ENCODE assay signal across 8 cellular contexts in genomic region chr17:59914274-59914854, GRCh38. TPM values are rescaled to one million over a fixed set of nuclear protein-coding genes. Genes with fewer than 3 reads are reported as not detected.
DNase-seq lines count a peak whose midpoint lies in the region; ATAC-seq, FAIRE-seq and TF ChIP-seq lines count a peak whose summit lies in the region.

No MANE protein-coding gene starts in this region.

- intact Hi-C loops in left lung (cut with DNase I): loop anchor here in 1 of 2 donors (10.0 kb wide), 1 partner anchor 120 kb away; no protein-coding TSS in a partner anchor
- intact Hi-C loops in vagina (cut with DNase I): no loop called here

- POLR2A ChIA-PET in BJ (lab: Charles Lee): interaction anchor here (0.7 kb wide), 1 partner anchor 9 kb away, joined by 5 read pairs; no protein-coding TSS in a partner anchor

- no peak for TF ChIP-seq POLR2A in vagina (IDR thresholded peaks at IDR 0.05)

- H3K4me3 ChIP-seq in BJ (ENCODE audit: low read depth, low read length): no peak overlapping the region
- H3K4me3 ChIP-seq in left lung: no peak overlapping the region
- no peak overlapping the region for H3K4me3 ChIP-seq in vagina

- TF ChIP-seq CTCF in BJ (IDR thresholded peaks at IDR 0.05; ENCODE audit: insufficient read depth, low read depth, low read length): peak; percentile 54
- TF ChIP-seq CTCF in left lung (IDR thresholded peaks at IDR 0.05): peak; percentile 49 to 61
- TF ChIP-seq CTCF in vagina (IDR thresholded peaks at IDR 0.05): peak in 1 of 3 experiments; percentile 56

- H3K27ac ChIP-seq in left lung (no peak overlapping the region), vagina (no peak overlapping the region)

- no peak for DNase-seq in BJ (ENCODE audit: low read depth)
- peak; percentile 40 for DNase-seq in GM19239 (ENCODE audit: insufficient read length, low spot score)
- peak; percentile 27 for DNase-seq in NCI-H510A (lab: John Stamatoyannopoulos, UW)
- peak; percentile 64 to 68 for DNase-seq in T47D (ENCODE audit: low read depth in 1 of 2, low spot score in 1 of 2)
- DNase-seq in left lung: no peak
- DNase-seq in vagina (ENCODE audit: extremely low spot score in 2 of 2): no peak
- DNase-seq in stimulated activated CD4-positive, alpha-beta T cell treated with anti-CD3 and anti-CD28 coated beads, Interleukin-2, amount 100 ng/mL, for 24 hours: no peak

- H3K9me3 ChIP-seq in left lung (no peaks in the 10 kb centered on the region), vagina (no peaks in the 10 kb centered on the region)

- H3K4me1 ChIP-seq in left lung: no peaks in the 10 kb centered on the region
- H3K4me1 ChIP-seq in vagina: peaks cover 4% of the 10 kb centered on the region

- in situ Hi-C loops in T47D (cut with HindIII; ENCODE audit: low pct_unique_long_range_greater_than_20kb, low sequenced_read_pairs): no loop called here

- ATAC-seq in left lung: peak; percentile 73
- no peak for ATAC-seq in HG02798 (IDR thresholded peaks at IDR 0.05; ENCODE audit: poor library complexity, unreplicated experiment)

- H3K36me3 ChIP-seq in BJ (ENCODE audit: control insufficient read depth, insufficient read depth, low read length) (peaks cover 8% of the 10 kb centered on the region), left lung (peaks cover 0 to 81% of the 10 kb centered on the region in 2 donors), vagina (peaks cover 0 to 45% of the 10 kb centered on the region in 2 donors)

- FAIRE-seq in GM19239 (lab: Jason Lieb, UNC): peak; percentile 65

- H3K27me3 ChIP-seq in BJ (ENCODE audit: control insufficient read depth, insufficient read depth, low read length): no peaks in the 10 kb centered on the region
- no peaks in the 10 kb centered on the region for H3K27me3 ChIP-seq in left lung
- no peaks in the 10 kb centered on the region for H3K27me3 ChIP-seq in vagina

- CTCF ChIA-PET in BJ (lab: Yijun Ruan, JAX): interaction anchor here (0.6 to 3.0 kb wide), 14 partner anchors 9 to 212 kb away, joined by 3 to 17 read pairs (median 4); partner anchors contain the start of genes RNFT1, RPS6KB1 and TUBD1

RNA-seq across cellular contexts. Expression of gene RPS6KB1, which starts 21.4 kb away (rescaled TPM):
- 7.4 and 15.7 TPM in 2 replicates for polyA plus RNA-seq in BJ (2011; rRNA removed)
- polyA minus RNA-seq in BJ (2011; rRNA and poly(A)+ RNA removed): 6.8 and 8.3 TPM in 2 replicates
- total RNA-seq in left lung (10 to 100 TPM; 26.4 to 30.3 TPM), vagina (96.7 TPM)

RNA-seq across cellular contexts. Expression of gene TUBD1, which starts 21.6 kb away (rescaled TPM):
- 2.3 and 4.2 TPM in 2 replicates for polyA plus RNA-seq in BJ (2011; rRNA removed)
- 3.9 and 5.9 TPM in 2 replicates for polyA minus RNA-seq in BJ (2011; rRNA and poly(A)+ RNA removed)
- 1 to 10 TPM; 7.4 to 8.5 TPM for total RNA-seq in left lung
- 16.2 TPM for total RNA-seq in vagina

RNA-seq across cellular contexts. Expression of gene RNFT1, which starts 50.2 kb away (rescaled TPM):
- 12.4 and 13.6 TPM in 2 replicates for polyA plus RNA-seq in BJ (2011; rRNA removed)
- 4.8 and 8.4 TPM in 2 replicates for polyA minus RNA-seq in BJ (2011; rRNA and poly(A)+ RNA removed)
- total RNA-seq in left lung (10 to 100 TPM; 28.1 to 28.2 TPM), vagina (13.0 TPM)

Comparison
In these comparisons a context has a peak if more than half of its experiments do, and no peak if none do; other contexts are left out.
1. DNase-seq: peak in GM19239 (single experiment), NCI-H510A (single experiment) and T47D (2 of 2); none in BJ (single experiment), left lung (0 of 2), vagina (0 of 2) and stimulated activated CD4-positive, alpha-beta T cell treated with anti-CD3 and anti-CD28 coated beads, Interleukin-2, amount 100 ng/mL, for 24 hours (0 of 2).